Comparison of ENCODE assay signal across 1 cellular context in genomic region chr11:65887026-65887722, GRCh38.
TF ChIP-seq lines count a peak whose summit lies in the region.

No MANE protein-coding gene starts in this region.

TF ChIP-seq in HCT116, 20 proteins besides CTCF, POLR2A, EP300 and RAD21 (continued from another document):
- TF ChIP-seq EZH2phosphoT487 (IDR thresholded peaks at IDR 0.05; ENCODE audit: borderline replicate concordance) (no peak), REST (IDR thresholded peaks at IDR 0.05; ENCODE audit: low read depth) (no peak), CBX3 (IDR thresholded peaks at IDR 0.05; ENCODE audit: low read depth) (no peak), ELF1 (IDR thresholded peaks at IDR 0.05; ENCODE audit: borderline replicate concordance, low read depth) (no peak)
TF ChIP-seq in HCT116: peak in this region for 0.
